9 cellular contexts compared by ENCODE assay signal in the genomic region with DNA sequence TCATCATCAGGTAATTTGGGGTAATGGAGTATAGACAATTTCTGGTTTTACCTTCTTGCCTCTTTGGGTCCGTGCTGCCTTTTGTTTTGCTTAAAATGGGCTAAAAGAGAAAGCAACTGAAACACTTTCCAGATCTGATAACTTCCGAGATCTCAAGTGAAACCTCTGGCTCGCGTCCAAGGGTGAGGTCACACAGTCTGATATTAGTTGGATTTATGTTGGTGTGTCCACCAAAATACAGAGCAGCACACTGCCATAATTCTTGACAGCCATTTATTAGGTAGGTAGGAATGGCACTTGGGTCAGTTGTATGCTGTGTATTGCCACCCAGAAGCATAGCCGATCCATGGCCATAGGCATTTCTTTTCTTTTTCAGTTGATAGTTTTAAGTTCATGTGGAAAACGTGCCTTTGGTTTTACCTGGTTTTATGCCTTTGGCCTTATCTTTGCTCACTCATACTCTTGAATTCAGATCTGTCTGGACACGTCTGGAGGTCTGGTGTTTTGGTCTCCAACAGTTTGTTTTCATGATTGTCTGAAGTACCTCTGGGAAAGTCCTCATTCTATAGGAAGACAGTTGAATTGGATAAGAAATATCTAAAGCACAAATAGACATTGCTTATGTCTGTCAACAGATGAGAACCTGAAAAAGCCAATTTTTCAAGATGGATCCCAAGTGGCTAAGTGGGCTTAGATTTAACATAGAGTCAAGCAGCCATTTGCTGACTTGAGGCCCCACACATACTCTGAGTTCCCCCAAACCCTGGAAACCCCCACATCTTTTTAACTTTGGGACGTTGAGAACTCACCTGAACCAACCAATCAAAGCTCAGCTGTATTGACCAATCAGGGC.
DNase-seq lines count a peak whose midpoint lies in the region; ATAC-seq and TF ChIP-seq lines count a peak whose summit lies in the region.
"Had no signal": no experiment of that assay in that cellular context is flagged by ENCODE, and none has a peak within 500 bp of the region (broad histone marks: within the 10 kb centered on the region; RNA-seq: fewer than 3 reads in every experiment).

No MANE protein-coding gene starts in this region.

- 58% methylated on average over 7 of the region's 8 CpGs for WGBS in esophagus muscularis mucosa

- no peak overlapping the region for H3K4me3 ChIP-seq in BLaER1
- H3K4me3 ChIP-seq in esophagus muscularis mucosa: peak overlapping the region in 1 of 4 donors; percentile 5
- H3K4me3 ChIP-seq: SJSA1 had no signal

- H3K9ac ChIP-seq in BLaER1: no peak overlapping the region

- H3K27me3 ChIP-seq in BLaER1 (no peaks in the 10 kb centered on the region), esophagus muscularis mucosa (no peaks in the 10 kb centered on the region)
- H3K27me3 ChIP-seq: SJSA1 had no signal

- ATAC-seq in GM21367 (IDR thresholded peaks at IDR 0.05; ENCODE audit: unreplicated experiment): no peak

- intact Hi-C loops in esophagus muscularis mucosa (cut with DNase I): no loop called here

- H3K4me3 Mint-ChIP-seq in type B pancreatic cell: peak overlapping the region; percentile 52

- H3K27me3 Mint-ChIP-seq in type B pancreatic cell: no peaks in the 10 kb centered on the region

- H3K9me3 ChIP-seq in BLaER1: peaks cover 10% of the 10 kb centered on the region
- H3K9me3 ChIP-seq in esophagus muscularis mucosa: no peaks in the 10 kb centered on the region
- H3K9me3 ChIP-seq: SJSA1 had no signal

- peak; percentile 91 for DNase-seq in NCI-H2029 (lab: John Stamatoyannopoulos, UW)
- peak; percentile 74 for DNase-seq in activated effector memory CD4-positive, alpha-beta T cell treated with anti-CD3 and anti-CD28 coated beads, Interleukin-2, amount 50 U/mL, for 16 hours
- DNase-seq in left kidney (ENCODE audit: low read depth, low spot score): peak; percentile 58
- no peak for DNase-seq in type B pancreatic cell (ENCODE audit: extremely low spot score, unreplicated experiment)
- no peak for DNase-seq in SW 1271 (lab: John Stamatoyannopoulos, UW)
- DNase-seq in esophagus muscularis mucosa (ENCODE audit: extremely low spot score): no peak

- no peaks in the 10 kb centered on the region for H3K9me3 Mint-ChIP-seq in type B pancreatic cell

- H3K27ac ChIP-seq in BLaER1 (no peak overlapping the region), esophagus muscularis mucosa (replicated peaks in 1 of 4) (no peak overlapping the region)

- no peak for TF ChIP-seq CTCF in type B pancreatic cell (conservative IDR thresholded peaks at IDR 0.05)
- TF ChIP-seq CTCF in esophagus muscularis mucosa (IDR thresholded peaks at IDR 0.05): no peak

- H3K36me3 ChIP-seq in BLaER1: no peaks in the 10 kb centered on the region
- H3K36me3 ChIP-seq in esophagus muscularis mucosa: no peaks in the 10 kb centered on the region
- H3K36me3 ChIP-seq: SJSA1 had no signal

- H3K36me3 Mint-ChIP-seq in type B pancreatic cell: peaks cover 31% of the 10 kb centered on the region

- no peak for TF ChIP-seq EP300 in esophagus muscularis mucosa (IDR thresholded peaks at IDR 0.05)

- TF ChIP-seq POLR2A in esophagus muscularis mucosa (IDR thresholded peaks at IDR 0.05; ENCODE audit: low read depth): no peak

- 0 out of 2 replicates have a peak overlapping the region, but pooled peaks have one; percentile 6 for H3K4me2 ChIP-seq in BLaER1

- peak overlapping the region; percentile 82 for H3K27ac Mint-ChIP-seq in type B pancreatic cell

- H3K4me1 ChIP-seq in BLaER1 (no peaks in the 10 kb centered on the region), esophagus muscularis mucosa (peaks cover 5 to 16% (median 12%) of the 10 kb centered on the region in 4 donors)

- H4K20me1 ChIP-seq in BLaER1: no peaks in the 10 kb centered on the region

- H3K4me1 Mint-ChIP-seq in type B pancreatic cell (ENCODE audit: unreplicated experiment): peaks cover 60% of the 10 kb centered on the region

Comparison
In these comparisons a context has a peak if more than half of its experiments do, and no peak if none do; other contexts are left out.
1. DNase-seq: peak in NCI-H2029 (single experiment), activated effector memory CD4-positive, alpha-beta T cell treated with anti-CD3 and anti-CD28 coated beads, Interleukin-2, amount 50 U/mL, for 16 hours (single experiment) and left kidney (single experiment); none in type B pancreatic cell (single experiment), SW 1271 (0 of 2) and esophagus muscularis mucosa (single experiment).